13 cellular contexts compared by ENCODE assay signal in genomic region chr15:51030649-51031316, GRCh38.
DNase-seq lines count a peak whose midpoint lies in the region; ATAC-seq and TF ChIP-seq lines count a peak whose summit lies in the region.
"Had no signal": no experiment of that assay in that cellular context is flagged by ENCODE, and none has a peak within 500 bp of the region (broad histone marks: within the 10 kb centered on the region; RNA-seq: fewer than 3 reads in every experiment).

No MANE protein-coding gene starts in this region.

- no peaks in the 10 kb centered on the region for H4K20me1 ChIP-seq in mammary epithelial cell (ENCODE audit: insufficient read depth, low read length)

- H3K36me3 ChIP-seq in mammary epithelial cell (ENCODE audit: insufficient read depth, low read length): no peaks in the 10 kb centered on the region

- in situ Hi-C loops in mammary epithelial cell (cut with MboI; ENCODE audit: low sequenced_read_pairs in 2 of 2): no loop called here

- CTCF ChIA-PET in mammary epithelial cell (lab: Charles Lee; ENCODE audit: low non-redundant PET): no interaction called here

- BruUV-seq in mammary epithelial cell (replicated peaks; lab: Mats Ljungman, UMichigan): no TSS peak

- H3K9ac ChIP-seq in mammary epithelial cell (ENCODE audit: insufficient read depth, low read length): no peak overlapping the region

- peak overlapping the region; percentile 22; the same call in 1 of the 2 replicates for H3K27ac ChIP-seq in 22Rv1
- H3K27ac ChIP-seq in mammary epithelial cell (ENCODE audit: insufficient read depth, low read depth, low read length): no peak overlapping the region
- H3K27ac ChIP-seq: HL-60 had no signal

- no peaks in the 10 kb centered on the region for H3K9me3 ChIP-seq in mammary epithelial cell (replicated peaks; ENCODE audit: insufficient read depth, low read length)

- no peak overlapping the region for H2AFZ ChIP-seq in mammary epithelial cell (ENCODE audit: low read depth, low read length)

- H3K27me3 ChIP-seq in mammary epithelial cell (ENCODE audit: insufficient read depth, low read length): no peaks in the 10 kb centered on the region

- H3K4me1 ChIP-seq in mammary epithelial cell (ENCODE audit: insufficient read depth, low read length): peaks cover 9% of the 10 kb centered on the region

- dilution Hi-C loops in mammary epithelial cell (cut with HindIII; ENCODE audit: low sequenced_read_pairs): no loop called here

- intact Hi-C loops in mammary epithelial cell (cut with micrococcal nuclease): no loop called here

- TF ChIP-seq CTCF in 22Rv1 (IDR thresholded peaks at IDR 0.05) (no peak), mammary epithelial cell (conservative IDR thresholded peaks at IDR 0.05 in 1 of 2, IDR thresholded peaks at IDR 0.05 in 1 of 2; ENCODE audit: extremely low read depth in 1 of 2, insufficient read depth in 1 of 2, low read depth in 1 of 2, low read length in 2 of 2) (no peak)

- DNase-seq in HS-5 (ENCODE audit: low read depth) (peak; percentile 20), mammary epithelial cell (peak; percentile 40), left lobe of liver (ENCODE audit: low spot score) (no peak), activated T-cell treated with anti-CD3 and anti-CD28 coated beads for 4 hours (no peak), mesenteric fat pad (ENCODE audit: low spot score) (no peak)
- DNase-seq in activated T-cell treated with anti-CD3 and anti-CD28 coated beads, Interleukin-2, amount 50 U/mL, for 48 hours: no peak
- DNase-seq: ACHN; NCI-H187; stimulated activated naive CD8-positive, alpha-beta T cell treated with anti-CD3 and anti-CD28 coated beads, Interleukin-15, amount 100 ng/mL, for 72 hours had no signal

- 98% methylated on average over 4 of the region's 6 CpGs for WGBS in mammary epithelial cell (ENCODE audit: low coverage, missing lambda C conversion rate)

- H3K4me2 ChIP-seq in mammary epithelial cell (ENCODE audit: insufficient read depth, low read depth, low read length): no peak overlapping the region

- ATAC-seq in left lobe of liver (peak; percentile 95), HG02884 (IDR thresholded peaks at IDR 0.05; ENCODE audit: unreplicated experiment) (no peak)
- ATAC-seq: natural killer cell treated with Interleukin-12 subunit alpha and Interleukin-12 subunit beta and Interleukin-15 and Interleukin-18, amount 100 ng/mL, for 72 hours; stimulated activated naive CD8-positive, alpha-beta T cell treated with anti-CD3 and anti-CD28 coated beads, Interleukin-15, amount 100 ng/mL, for 72 hours had no signal

- no peaks in the 10 kb centered on the region for H3K79me2 ChIP-seq in mammary epithelial cell (ENCODE audit: insufficient read depth, low read length)

- no peak overlapping the region for H3K4me3 ChIP-seq in mammary epithelial cell (replicated peaks in 1 of 3; ENCODE audit: insufficient read depth in 1 of 3, low read depth in 2 of 3, low read length in 3 of 3)

Comparison
In these comparisons a context has a peak if more than half of its experiments do, and no peak if none do; other contexts are left out.
1. DNase-seq: peak in HS-5 (single experiment) and mammary epithelial cell (single experiment); none in left lobe of liver (single experiment), activated T-cell treated with anti-CD3 and anti-CD28 coated beads for 4 hours (single experiment), mesenteric fat pad (single experiment) and activated T-cell treated with anti-CD3 and anti-CD28 coated beads, Interleukin-2, amount 50 U/mL, for 48 hours (0 of 2).